ENCODE assay signal across 2 cellular contexts in the genomic region with DNA sequence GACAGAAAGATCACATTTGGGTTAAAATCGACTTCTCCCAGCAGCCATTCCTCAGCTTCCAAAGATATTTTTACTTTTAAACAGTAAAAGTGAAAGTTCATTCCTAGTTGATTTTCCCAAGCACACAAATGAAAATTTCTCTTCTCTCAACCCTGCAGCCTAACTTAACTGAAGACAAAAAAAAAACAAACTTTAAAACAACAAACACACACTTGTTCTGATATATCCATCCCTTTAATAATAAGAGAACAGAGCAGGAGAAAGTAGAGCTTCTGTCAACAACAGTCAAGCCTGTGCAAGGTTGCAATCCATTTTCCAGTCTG.
TF ChIP-seq lines count a peak whose summit lies in the region.

No MANE protein-coding gene starts in this region.

TF ChIP-seq in liver, 16 proteins besides CTCF, POLR2A, EP300 and RAD21 (continued from another document):
- TF ChIP-seq, protein P1, sequence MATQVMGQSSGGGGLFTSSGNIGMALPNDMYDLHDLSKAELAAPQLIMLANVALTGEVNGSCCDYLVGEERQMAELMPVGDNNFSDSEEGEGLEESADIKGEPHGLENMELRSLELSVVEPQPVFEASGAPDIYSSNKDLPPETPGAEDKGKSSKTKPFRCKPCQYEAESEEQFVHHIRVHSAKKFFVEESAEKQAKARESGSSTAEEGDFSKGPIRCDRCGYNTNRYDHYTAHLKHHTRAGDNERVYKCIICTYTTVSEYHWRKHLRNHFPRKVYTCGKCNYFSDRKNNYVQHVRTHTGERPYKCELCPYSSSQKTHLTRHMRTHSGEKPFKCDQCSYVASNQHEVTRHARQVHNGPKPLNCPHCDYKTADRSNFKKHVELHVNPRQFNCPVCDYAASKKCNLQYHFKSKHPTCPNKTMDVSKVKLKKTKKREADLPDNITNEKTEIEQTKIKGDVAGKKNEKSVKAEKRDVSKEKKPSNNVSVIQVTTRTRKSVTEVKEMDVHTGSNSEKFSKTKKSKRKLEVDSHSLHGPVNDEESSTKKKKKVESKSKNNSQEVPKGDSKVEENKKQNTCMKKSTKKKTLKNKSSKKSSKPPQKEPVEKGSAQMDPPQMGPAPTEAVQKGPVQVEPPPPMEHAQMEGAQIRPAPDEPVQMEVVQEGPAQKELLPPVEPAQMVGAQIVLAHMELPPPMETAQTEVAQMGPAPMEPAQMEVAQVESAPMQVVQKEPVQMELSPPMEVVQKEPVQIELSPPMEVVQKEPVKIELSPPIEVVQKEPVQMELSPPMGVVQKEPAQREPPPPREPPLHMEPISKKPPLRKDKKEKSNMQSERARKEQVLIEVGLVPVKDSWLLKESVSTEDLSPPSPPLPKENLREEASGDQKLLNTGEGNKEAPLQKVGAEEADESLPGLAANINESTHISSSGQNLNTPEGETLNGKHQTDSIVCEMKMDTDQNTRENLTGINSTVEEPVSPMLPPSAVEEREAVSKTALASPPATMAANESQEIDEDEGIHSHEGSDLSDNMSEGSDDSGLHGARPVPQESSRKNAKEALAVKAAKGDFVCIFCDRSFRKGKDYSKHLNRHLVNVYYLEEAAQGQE (IDR thresholded peaks at IDR 0.05), result no peak
- TF ChIP-seq RXRA (IDR thresholded peaks at IDR 0.05) (no peak), NR2F2 (IDR thresholded peaks at IDR 0.05) (no peak), TAF1 (conservative IDR thresholded peaks at IDR 0.05) (no peak), GABPA (IDR thresholded peaks at IDR 0.05 in 1 of 2, conservative IDR thresholded peaks at IDR 0.05 in 1 of 2) (no peak), FOXA2 (IDR thresholded peaks at IDR 0.05) (no peak), EGR1 (IDR thresholded peaks at IDR 0.05; ENCODE audit: low read depth in 2 of 2) (no peak), JUND (IDR thresholded peaks at IDR 0.05) (no peak)

TF ChIP-seq in SK-N-SH treated with all-trans-retinoic acid at 6 μM for 48 hours, 23 proteins besides CTCF, POLR2A, EP300 and RAD21 (continued from another document):
- TF ChIP-seq PATZ1 (CRISPR knock-in tag; IDR thresholded peaks at IDR 0.05; ENCODE audit: borderline replicate concordance) (no peak), PPARA (CRISPR knock-in tag; IDR thresholded peaks at IDR 0.05; ENCODE audit: borderline replicate concordance) (no peak)
